Comparison of ENCODE assay signal across 2 cellular contexts in the genomic region with DNA sequence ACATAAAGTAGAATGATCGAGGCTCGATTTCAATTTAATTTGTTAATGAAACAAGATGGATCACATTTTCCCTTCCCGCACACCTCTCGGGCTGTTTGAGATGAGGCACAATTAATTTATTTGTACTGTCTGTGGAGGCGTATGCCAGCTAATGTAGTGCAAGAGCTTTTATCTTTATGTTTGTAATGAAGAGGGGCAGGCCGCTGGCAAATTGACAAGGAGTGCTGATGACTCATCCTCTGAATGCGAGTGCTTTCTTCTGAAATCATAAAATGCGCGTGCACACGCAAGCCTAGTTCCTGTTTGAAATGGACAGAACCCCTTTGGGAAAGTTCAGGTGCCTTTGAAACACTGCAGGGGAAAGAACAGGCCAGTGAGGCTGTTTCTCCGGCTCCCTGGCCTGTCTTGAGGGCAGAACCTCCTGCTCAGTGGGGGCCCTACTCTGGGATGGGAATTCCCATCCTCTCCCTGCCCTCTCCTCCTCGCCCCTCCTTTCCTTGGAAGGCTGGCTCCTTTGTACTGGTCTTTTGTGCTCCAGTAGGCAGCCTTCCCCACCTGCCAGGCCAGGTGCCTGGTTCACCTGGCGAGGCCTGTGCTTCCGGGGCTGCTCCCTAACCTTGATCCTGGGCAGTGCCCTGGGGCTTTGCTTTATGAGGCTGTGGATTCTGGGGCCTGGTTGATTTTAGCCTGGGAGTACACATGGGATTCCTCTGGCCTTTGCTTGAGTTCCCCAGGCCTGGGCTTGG.
TF ChIP-seq lines count a peak whose summit lies in the region.

No MANE protein-coding gene starts in this region.

TF ChIP-seq in GM23338, 12 proteins besides CTCF, POLR2A, EP300 and RAD21 (continued from another document):
- TF ChIP-seq ETS1 (IDR thresholded peaks at IDR 0.05), result no peak
- TF ChIP-seq, protein P1, sequence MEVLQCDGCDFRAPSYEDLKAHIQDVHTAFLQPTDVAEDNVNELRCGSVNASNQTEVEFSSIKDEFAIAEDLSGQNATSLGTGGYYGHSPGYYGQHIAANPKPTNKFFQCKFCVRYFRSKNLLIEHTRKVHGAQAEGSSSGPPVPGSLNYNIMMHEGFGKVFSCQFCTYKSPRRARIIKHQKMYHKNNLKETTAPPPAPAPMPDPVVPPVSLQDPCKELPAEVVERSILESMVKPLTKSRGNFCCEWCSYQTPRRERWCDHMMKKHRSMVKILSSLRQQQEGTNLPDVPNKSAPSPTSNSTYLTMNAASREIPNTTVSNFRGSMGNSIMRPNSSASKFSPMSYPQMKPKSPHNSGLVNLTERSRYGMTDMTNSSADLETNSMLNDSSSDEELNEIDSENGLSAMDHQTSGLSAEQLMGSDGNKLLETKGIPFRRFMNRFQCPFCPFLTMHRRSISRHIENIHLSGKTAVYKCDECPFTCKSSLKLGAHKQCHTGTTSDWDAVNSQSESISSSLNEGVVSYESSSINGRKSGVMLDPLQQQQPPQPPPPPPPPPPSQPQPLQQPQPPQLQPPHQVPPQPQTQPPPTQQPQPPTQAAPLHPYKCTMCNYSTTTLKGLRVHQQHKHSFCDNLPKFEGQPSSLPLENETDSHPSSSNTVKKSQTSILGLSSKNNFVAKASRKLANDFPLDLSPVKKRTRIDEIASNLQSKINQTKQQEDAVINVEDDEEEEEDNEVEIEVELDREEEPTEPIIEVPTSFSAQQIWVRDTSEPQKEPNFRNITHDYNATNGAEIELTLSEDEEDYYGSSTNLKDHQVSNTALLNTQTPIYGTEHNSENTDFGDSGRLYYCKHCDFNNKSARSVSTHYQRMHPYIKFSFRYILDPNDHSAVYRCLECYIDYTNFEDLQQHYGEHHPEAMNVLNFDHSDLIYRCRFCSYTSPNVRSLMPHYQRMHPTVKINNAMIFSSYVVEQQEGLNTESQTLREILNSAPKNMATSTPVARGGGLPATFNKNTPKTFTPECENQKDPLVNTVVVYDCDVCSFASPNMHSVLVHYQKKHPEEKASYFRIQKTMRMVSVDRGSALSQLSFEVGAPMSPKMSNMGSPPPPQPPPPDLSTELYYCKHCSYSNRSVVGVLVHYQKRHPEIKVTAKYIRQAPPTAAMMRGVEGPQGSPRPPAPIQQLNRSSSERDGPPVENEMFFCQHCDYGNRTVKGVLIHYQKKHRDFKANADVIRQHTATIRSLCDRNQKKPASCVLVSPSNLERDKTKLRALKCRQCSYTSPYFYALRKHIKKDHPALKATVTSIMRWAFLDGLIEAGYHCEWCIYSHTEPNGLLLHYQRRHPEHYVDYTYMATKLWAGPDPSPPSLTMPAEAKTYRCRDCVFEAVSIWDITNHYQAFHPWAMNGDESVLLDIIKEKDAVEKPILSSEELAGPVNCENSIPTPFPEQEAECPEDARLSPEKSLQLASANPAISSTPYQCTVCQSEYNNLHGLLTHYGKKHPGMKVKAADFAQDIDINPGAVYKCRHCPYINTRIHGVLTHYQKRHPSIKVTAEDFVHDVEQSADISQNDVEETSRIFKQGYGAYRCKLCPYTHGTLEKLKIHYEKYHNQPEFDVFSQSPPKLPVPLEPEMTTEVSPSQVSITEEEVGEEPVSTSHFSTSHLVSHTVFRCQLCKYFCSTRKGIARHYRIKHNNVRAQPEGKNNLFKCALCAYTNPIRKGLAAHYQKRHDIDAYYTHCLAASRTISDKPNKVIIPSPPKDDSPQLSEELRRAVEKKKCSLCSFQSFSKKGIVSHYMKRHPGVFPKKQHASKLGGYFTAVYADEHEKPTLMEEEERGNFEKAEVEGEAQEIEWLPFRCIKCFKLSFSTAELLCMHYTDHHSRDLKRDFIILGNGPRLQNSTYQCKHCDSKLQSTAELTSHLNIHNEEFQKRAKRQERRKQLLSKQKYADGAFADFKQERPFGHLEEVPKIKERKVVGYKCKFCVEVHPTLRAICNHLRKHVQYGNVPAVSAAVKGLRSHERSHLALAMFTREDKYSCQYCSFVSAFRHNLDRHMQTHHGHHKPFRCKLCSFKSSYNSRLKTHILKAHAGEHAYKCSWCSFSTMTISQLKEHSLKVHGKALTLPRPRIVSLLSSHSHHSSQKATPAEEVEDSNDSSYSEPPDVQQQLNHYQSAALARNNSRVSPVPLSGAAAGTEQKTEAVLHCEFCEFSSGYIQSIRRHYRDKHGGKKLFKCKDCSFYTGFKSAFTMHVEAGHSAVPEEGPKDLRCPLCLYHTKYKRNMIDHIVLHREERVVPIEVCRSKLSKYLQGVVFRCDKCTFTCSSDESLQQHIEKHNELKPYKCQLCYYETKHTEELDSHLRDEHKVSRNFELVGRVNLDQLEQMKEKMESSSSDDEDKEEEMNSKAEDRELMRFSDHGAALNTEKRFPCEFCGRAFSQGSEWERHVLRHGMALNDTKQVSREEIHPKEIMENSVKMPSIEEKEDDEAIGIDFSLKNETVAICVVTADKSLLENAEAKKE (CRISPR knock-in tag; IDR thresholded peaks at IDR 0.05), result peak; percentile 48; the same call in 1 of the 2 replicates
- no peak for TF ChIP-seq STAT1 (IDR thresholded peaks at IDR 0.05; ENCODE audit: unreplicated experiment)
- TF ChIP-seq ZNF331 (CRISPR knock-in tag; IDR thresholded peaks at IDR 0.05; ENCODE audit: low read depth), result no peak
- no peak for TF ChIP-seq CREB1 (CRISPR knock-in tag; IDR thresholded peaks at IDR 0.05; ENCODE audit: low read depth)
- TF ChIP-seq, protein P2, sequence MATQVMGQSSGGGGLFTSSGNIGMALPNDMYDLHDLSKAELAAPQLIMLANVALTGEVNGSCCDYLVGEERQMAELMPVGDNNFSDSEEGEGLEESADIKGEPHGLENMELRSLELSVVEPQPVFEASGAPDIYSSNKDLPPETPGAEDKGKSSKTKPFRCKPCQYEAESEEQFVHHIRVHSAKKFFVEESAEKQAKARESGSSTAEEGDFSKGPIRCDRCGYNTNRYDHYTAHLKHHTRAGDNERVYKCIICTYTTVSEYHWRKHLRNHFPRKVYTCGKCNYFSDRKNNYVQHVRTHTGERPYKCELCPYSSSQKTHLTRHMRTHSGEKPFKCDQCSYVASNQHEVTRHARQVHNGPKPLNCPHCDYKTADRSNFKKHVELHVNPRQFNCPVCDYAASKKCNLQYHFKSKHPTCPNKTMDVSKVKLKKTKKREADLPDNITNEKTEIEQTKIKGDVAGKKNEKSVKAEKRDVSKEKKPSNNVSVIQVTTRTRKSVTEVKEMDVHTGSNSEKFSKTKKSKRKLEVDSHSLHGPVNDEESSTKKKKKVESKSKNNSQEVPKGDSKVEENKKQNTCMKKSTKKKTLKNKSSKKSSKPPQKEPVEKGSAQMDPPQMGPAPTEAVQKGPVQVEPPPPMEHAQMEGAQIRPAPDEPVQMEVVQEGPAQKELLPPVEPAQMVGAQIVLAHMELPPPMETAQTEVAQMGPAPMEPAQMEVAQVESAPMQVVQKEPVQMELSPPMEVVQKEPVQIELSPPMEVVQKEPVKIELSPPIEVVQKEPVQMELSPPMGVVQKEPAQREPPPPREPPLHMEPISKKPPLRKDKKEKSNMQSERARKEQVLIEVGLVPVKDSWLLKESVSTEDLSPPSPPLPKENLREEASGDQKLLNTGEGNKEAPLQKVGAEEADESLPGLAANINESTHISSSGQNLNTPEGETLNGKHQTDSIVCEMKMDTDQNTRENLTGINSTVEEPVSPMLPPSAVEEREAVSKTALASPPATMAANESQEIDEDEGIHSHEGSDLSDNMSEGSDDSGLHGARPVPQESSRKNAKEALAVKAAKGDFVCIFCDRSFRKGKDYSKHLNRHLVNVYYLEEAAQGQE (IDR thresholded peaks at IDR 0.05; ENCODE audit: unreplicated experiment), result no peak
- peak; percentile 47; the same call in 1 of the 2 replicates for TF ChIP-seq POLR2AphosphoS5 (IDR thresholded peaks at IDR 0.05; ENCODE audit: low read depth)

TF ChIP-seq in HepG2, 621 proteins besides CTCF, POLR2A, EP300 and RAD21 (continued from another document):
- TF ChIP-seq, protein P3, sequence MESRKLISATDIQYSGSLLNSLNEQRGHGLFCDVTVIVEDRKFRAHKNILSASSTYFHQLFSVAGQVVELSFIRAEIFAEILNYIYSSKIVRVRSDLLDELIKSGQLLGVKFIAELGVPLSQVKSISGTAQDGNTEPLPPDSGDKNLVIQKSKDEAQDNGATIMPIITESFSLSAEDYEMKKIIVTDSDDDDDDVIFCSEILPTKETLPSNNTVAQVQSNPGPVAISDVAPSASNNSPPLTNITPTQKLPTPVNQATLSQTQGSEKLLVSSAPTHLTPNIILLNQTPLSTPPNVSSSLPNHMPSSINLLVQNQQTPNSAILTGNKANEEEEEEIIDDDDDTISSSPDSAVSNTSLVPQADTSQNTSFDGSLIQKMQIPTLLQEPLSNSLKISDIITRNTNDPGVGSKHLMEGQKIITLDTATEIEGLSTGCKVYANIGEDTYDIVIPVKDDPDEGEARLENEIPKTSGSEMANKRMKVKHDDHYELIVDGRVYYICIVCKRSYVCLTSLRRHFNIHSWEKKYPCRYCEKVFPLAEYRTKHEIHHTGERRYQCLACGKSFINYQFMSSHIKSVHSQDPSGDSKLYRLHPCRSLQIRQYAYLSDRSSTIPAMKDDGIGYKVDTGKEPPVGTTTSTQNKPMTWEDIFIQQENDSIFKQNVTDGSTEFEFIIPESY (CRISPR knock-in tag; IDR thresholded peaks at IDR 0.05), result peak; percentile 96
- TF ChIP-seq SOX13 (IDR thresholded peaks at IDR 0.05), result no peak
- TF ChIP-seq SOX13 (CRISPR knock-in tag; conservative IDR thresholded peaks at IDR 0.05 in 1 of 2, IDR thresholded peaks at IDR 0.05 in 1 of 2), result 0 out of 4 replicates have a peak, but pooled peaks of 1 of the 2 experiments have one; percentile 6
- TF ChIP-seq DR1 (CRISPR knock-in tag; IDR thresholded peaks at IDR 0.05), result no peak
- TF ChIP-seq ZBTB38 (CRISPR knock-in tag; IDR thresholded peaks at IDR 0.05), result peak; percentile 52; the same call in 1 of the 2 replicates
- TF ChIP-seq, protein P4, sequence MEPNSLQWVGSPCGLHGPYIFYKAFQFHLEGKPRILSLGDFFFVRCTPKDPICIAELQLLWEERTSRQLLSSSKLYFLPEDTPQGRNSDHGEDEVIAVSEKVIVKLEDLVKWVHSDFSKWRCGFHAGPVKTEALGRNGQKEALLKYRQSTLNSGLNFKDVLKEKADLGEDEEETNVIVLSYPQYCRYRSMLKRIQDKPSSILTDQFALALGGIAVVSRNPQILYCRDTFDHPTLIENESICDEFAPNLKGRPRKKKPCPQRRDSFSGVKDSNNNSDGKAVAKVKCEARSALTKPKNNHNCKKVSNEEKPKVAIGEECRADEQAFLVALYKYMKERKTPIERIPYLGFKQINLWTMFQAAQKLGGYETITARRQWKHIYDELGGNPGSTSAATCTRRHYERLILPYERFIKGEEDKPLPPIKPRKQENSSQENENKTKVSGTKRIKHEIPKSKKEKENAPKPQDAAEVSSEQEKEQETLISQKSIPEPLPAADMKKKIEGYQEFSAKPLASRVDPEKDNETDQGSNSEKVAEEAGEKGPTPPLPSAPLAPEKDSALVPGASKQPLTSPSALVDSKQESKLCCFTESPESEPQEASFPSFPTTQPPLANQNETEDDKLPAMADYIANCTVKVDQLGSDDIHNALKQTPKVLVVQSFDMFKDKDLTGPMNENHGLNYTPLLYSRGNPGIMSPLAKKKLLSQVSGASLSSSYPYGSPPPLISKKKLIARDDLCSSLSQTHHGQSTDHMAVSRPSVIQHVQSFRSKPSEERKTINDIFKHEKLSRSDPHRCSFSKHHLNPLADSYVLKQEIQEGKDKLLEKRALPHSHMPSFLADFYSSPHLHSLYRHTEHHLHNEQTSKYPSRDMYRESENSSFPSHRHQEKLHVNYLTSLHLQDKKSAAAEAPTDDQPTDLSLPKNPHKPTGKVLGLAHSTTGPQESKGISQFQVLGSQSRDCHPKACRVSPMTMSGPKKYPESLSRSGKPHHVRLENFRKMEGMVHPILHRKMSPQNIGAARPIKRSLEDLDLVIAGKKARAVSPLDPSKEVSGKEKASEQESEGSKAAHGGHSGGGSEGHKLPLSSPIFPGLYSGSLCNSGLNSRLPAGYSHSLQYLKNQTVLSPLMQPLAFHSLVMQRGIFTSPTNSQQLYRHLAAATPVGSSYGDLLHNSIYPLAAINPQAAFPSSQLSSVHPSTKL (CRISPR knock-in tag; IDR thresholded peaks at IDR 0.05), result peak; percentile 29; the same call in 1 of the 2 replicates
- no peak for TF ChIP-seq HNRNPUL1 (IDR thresholded peaks at IDR 0.05; ENCODE audit: low read depth, low read length)
- TF ChIP-seq FOXJ3 (CRISPR knock-in tag; IDR thresholded peaks at IDR 0.05; ENCODE audit: borderline replicate concordance), result no peak
- 0 out of 2 replicates have a peak, but pooled peaks have one; percentile 20 for TF ChIP-seq POGZ (CRISPR knock-in tag; IDR thresholded peaks at IDR 0.05)
- TF ChIP-seq ZNF687 (CRISPR knock-in tag; IDR thresholded peaks at IDR 0.05), result peak; percentile 31
- TF ChIP-seq ATF3 (CRISPR knock-in tag; IDR thresholded peaks at IDR 0.05), result peak; percentile 56; the same call in 1 of the 2 replicates
- peak; percentile 93 for TF ChIP-seq FOSL2 (CRISPR knock-in tag; IDR thresholded peaks at IDR 0.05)
- TF ChIP-seq ZNF782 (CRISPR knock-in tag; IDR thresholded peaks at IDR 0.05; ENCODE audit: borderline replicate concordance), result no peak
- 0 out of 2 replicates have a peak, but pooled peaks have one; percentile 8 for TF ChIP-seq GATAD2A (CRISPR knock-in tag; IDR thresholded peaks at IDR 0.05)
- TF ChIP-seq FOSL1 (CRISPR knock-in tag; IDR thresholded peaks at IDR 0.05; ENCODE audit: borderline replicate concordance), result peak; percentile 51; the same call in 1 of the 2 replicates
- TF ChIP-seq ZBTB21 (CRISPR knock-in tag; IDR thresholded peaks at IDR 0.05), result peak; percentile 70
- no peak for TF ChIP-seq CEBPG (CRISPR knock-in tag; IDR thresholded peaks at IDR 0.05)
- TF ChIP-seq ELF3 (CRISPR knock-in tag; IDR thresholded peaks at IDR 0.05), result peak; percentile 42; the same call in 1 of the 2 replicates
